Comparison of ENCODE assay signal across 15 cellular contexts in genomic region chr14:34596891-34597290, GRCh38. TPM values are rescaled to one million over a fixed set of nuclear protein-coding genes. Genes with fewer than 3 reads are reported as not detected.
DNase-seq lines count a peak whose midpoint lies in the region; ATAC-seq, FAIRE-seq and TF ChIP-seq lines count a peak whose summit lies in the region.
"Had no signal": no experiment of that assay in that cellular context is flagged by ENCODE, and none has a peak within 500 bp of the region (broad histone marks: within the 10 kb centered on the region; RNA-seq: fewer than 3 reads in every experiment).

No MANE protein-coding gene starts in this region.

- no peaks in the 10 kb centered on the region for H3K79me2 ChIP-seq in HepG2 (ENCODE audit: insufficient read depth, low read length)
- no peaks in the 10 kb centered on the region for H3K79me2 ChIP-seq in MM.1S (ENCODE audit: low read length)

- no peak overlapping the region for H3K27ac ChIP-seq in HEK293 (ENCODE audit: extremely low read depth, low read depth, low read length)
- H3K27ac ChIP-seq in HepG2 (ENCODE audit: extremely low read length, insufficient read depth, low read length): no peak overlapping the region
- no peak overlapping the region for H3K27ac ChIP-seq in MM.1S (ENCODE audit: low read length)
- H3K27ac ChIP-seq: 22Rv1; BLaER1 treated with 17β-estradiol and CSF1 and Interleukin-3, amounts not matched to agents 10 nM and 100 nM had no signal

- no peak; the same call in 2 of the 3 replicates for ATAC-seq in HepG2
- ATAC-seq in sciatic nerve: no peak
- ATAC-seq in HG03520 (IDR thresholded peaks at IDR 0.05; ENCODE audit: unreplicated experiment): no peak
- ATAC-seq in HG02852 (IDR thresholded peaks at IDR 0.05; ENCODE audit: unreplicated experiment): no peak
- ATAC-seq: HCT116 had no signal

- POLR2A ChIA-PET in HEK293 (lab: Yijun Ruan, JAX): no interaction called here
- POLR2A ChIA-PET in HepG2 (lab: Yijun Ruan, JAX): no interaction called here

- peak; percentile 26 for DNase-seq in activated CD8-positive, alpha-beta memory T cell treated with anti-CD3 and anti-CD28 coated beads, Interleukin-2, amount 50 U/mL, for 48 hours
- DNase-seq in activated CD8-positive, alpha-beta memory T cell treated with anti-CD3 and anti-CD28 coated beads, Interleukin-2, amount 50 U/mL, for 4 hours: no peak
- DNase-seq in HepG2 (ENCODE audit: low spot score) (no peak), sciatic nerve (ENCODE audit: low spot score) (peak; percentile 8), MM.1S (no peak)
- DNase-seq: AML-193; CD4-positive, CD25-positive, alpha-beta regulatory T cell; DMS53; GF-D8 had no signal

- H3K27me3 ChIP-seq in HepG2 (ENCODE audit: control insufficient read depth in 1 of 2, insufficient read depth in 2 of 2, low read length in 2 of 2) (no peaks in the 10 kb centered on the region), MM.1S (replicated peaks; ENCODE audit: insufficient read depth, low read length) (no peaks in the 10 kb centered on the region)
- H3K27me3 ChIP-seq: BLaER1 treated with 17β-estradiol and CSF1 and Interleukin-3, amounts not matched to agents 10 nM and 100 nM had no signal

- H3K4me3 ChIP-seq in HEK293 (ENCODE audit: low read depth, low read length): no peak overlapping the region
- H3K4me3 ChIP-seq in HepG2 (replicated peaks in 1 of 3; ENCODE audit: insufficient read depth in 1 of 3, low read depth in 2 of 3, low read length in 3 of 3): no peak overlapping the region
- H3K4me3 ChIP-seq in MM.1S (ENCODE audit: low read length): no peak overlapping the region
- H3K4me3 ChIP-seq: BLaER1 treated with 17β-estradiol and CSF1 and Interleukin-3, amounts not matched to agents 10 nM and 100 nM had no signal

- no peak for TF ChIP-seq POLR2A in HepG2 (IDR thresholded peaks at IDR 0.05; ENCODE audit: insufficient read depth in 1 of 2, low read depth in 2 of 2, low read length in 2 of 2)

- H3K4me2 ChIP-seq in HepG2 (ENCODE audit: low read depth, low read length) (no peak overlapping the region), MM.1S (ENCODE audit: low read depth, low read length) (no peak overlapping the region)
- H3K4me2 ChIP-seq: BLaER1 treated with 17β-estradiol and CSF1 and Interleukin-3, amounts not matched to agents 10 nM and 100 nM had no signal

- H4K20me1 ChIP-seq in HepG2 (ENCODE audit: insufficient read depth, low read length) (no peaks in the 10 kb centered on the region), MM.1S (ENCODE audit: insufficient read depth, low read length) (no peaks in the 10 kb centered on the region)

- FAIRE-seq in HepG2 (lab: Jason Lieb, UNC): no peak

- no TSS peak for BruUV-seq in HepG2 (replicated peaks; lab: Mats Ljungman, UMichigan)

- H3K9ac ChIP-seq in HepG2 (ENCODE audit: insufficient read depth, low read depth, low read length): no peak overlapping the region
- H3K9ac ChIP-seq in MM.1S (ENCODE audit: low read length): no peak overlapping the region
- H3K9ac ChIP-seq: BLaER1 treated with 17β-estradiol and CSF1 and Interleukin-3, amounts not matched to agents 10 nM and 100 nM had no signal

- H3K9me2 ChIP-seq in MM.1S (replicated peaks; ENCODE audit: insufficient read depth, low read length): no peaks in the 10 kb centered on the region

- H3K36me3 ChIP-seq in HEK293 (ENCODE audit: control insufficient read depth in 2 of 2, insufficient read depth in 1 of 2, low read length in 2 of 2): peaks cover 71 to 85% of the 10 kb centered on the region in 2 experiments
- H3K36me3 ChIP-seq in HepG2 (replicated peaks in 1 of 2; ENCODE audit: control insufficient read depth in 1 of 2, insufficient read depth in 2 of 2, low read length in 2 of 2): peaks cover 59 to 94% of the 10 kb centered on the region in 2 experiments
- H3K36me3 ChIP-seq in MM.1S (replicated peaks; ENCODE audit: insufficient read depth, low read length): no peaks in the 10 kb centered on the region; the same call in 1 of the 2 replicates

- CTCF ChIA-PET in HEK293 (lab: Yijun Ruan, JAX) (no interaction called here), HepG2 (lab: Yijun Ruan, JAX; ENCODE audit: low intra/inter-chr PET ratio, low total read pairs) (no interaction called here)

- TF ChIP-seq CTCF in HEK293 (tag by site-specific recombination; IDR thresholded peaks at IDR 0.05) (no peak), HepG2 (CRISPR knock-in tag; IDR thresholded peaks at IDR 0.05) (no peak), MM.1S (IDR thresholded peaks at IDR 0.05; ENCODE audit: low read length) (no peak)

- intact Hi-C loops in HepG2 (cut with micrococcal nuclease; ENCODE audit: unreplicated experiment): no loop called here
- intact Hi-C loops in sciatic nerve (cut with DNase I): no loop called here

- H3K4me1 ChIP-seq in HEK293 (ENCODE audit: control insufficient read depth, insufficient read depth, low read length) (no peaks in the 10 kb centered on the region), HepG2 (ENCODE audit: insufficient read depth, low read length) (no peaks in the 10 kb centered on the region), MM.1S (ENCODE audit: low read length) (no peaks in the 10 kb centered on the region)
- H3K4me1 ChIP-seq: BLaER1 treated with 17β-estradiol and CSF1 and Interleukin-3, amounts not matched to agents 10 nM and 100 nM had no signal

- no peak for TF ChIP-seq EP300 in HepG2 (IDR thresholded peaks at IDR 0.05; ENCODE audit: low read depth in 2 of 2, low read length in 2 of 2)
- no peak for TF ChIP-seq EP300 in HepG2 (CRISPR knock-in tag; IDR thresholded peaks at IDR 0.05; ENCODE audit: borderline replicate concordance)

- in situ Hi-C loops in HepG2 (cut with HindIII; ENCODE audit: extremely low pct_ligation_motif_present, low pct_unique_long_range_greater_than_20kb): no loop called here

- no peaks in the 10 kb centered on the region for H3F3A ChIP-seq in MM.1S (ENCODE audit: insufficient read depth, low read length)

- H2AFZ ChIP-seq in HepG2 (ENCODE audit: low read length): no peak overlapping the region
- H2AFZ ChIP-seq in MM.1S (ENCODE audit: low read length): no peak overlapping the region

- TF ChIP-seq RAD21 in HepG2 (CRISPR knock-in tag; IDR thresholded peaks at IDR 0.05): no peak

- WGBS in HepG2 (ENCODE audit: low lambda C conversion rate): 96% methylated on average over 3 of the region's 3 CpGs

- H3K9me3 ChIP-seq in HEK293 (ENCODE audit: control insufficient read depth, insufficient read depth, low read depth, low read length) (no peaks in the 10 kb centered on the region), HepG2 (ENCODE audit: low read length) (no peaks in the 10 kb centered on the region), MM.1S (replicated peaks; ENCODE audit: insufficient read depth, low read length) (no peaks in the 10 kb centered on the region)
- H3K9me3 ChIP-seq: BLaER1 treated with 17β-estradiol and CSF1 and Interleukin-3, amounts not matched to agents 10 nM and 100 nM had no signal

RNA-seq across cellular contexts. Expression of gene SNX6, which starts 33.1 kb away (rescaled TPM):
- 169 and 318 TPM in 2 replicates for total RNA-seq in HepG2 (2016; rRNA removed; fragmentation: Illumina TruSeq; extraction: Trizol)
- 67.9 and 79.2 TPM in 2 replicates for total RNA-seq in HepG2 (2016; cell fraction: cytosol; rRNA removed; fragmentation: Illumina TruSeq; extraction: Trizol; ENCODE audit: low read depth)
- total RNA-seq in HepG2 (2016; cell fraction: insoluble cytoplasmic fraction; rRNA removed; fragmentation: Illumina TruSeq; extraction: Trizol): 184 and 327 TPM in 2 replicates
- 78.6 and 93.2 TPM in 2 replicates for total RNA-seq in HepG2 (2016; cell fraction: membrane; rRNA removed; fragmentation: Illumina TruSeq; extraction: Trizol)
- 97.5 and 107 TPM in 2 replicates for total RNA-seq in HepG2 (2016; cell fraction: nucleus; rRNA removed; fragmentation: Illumina TruSeq; extraction: Trizol)
- polyA plus RNA-seq in HepG2 (2011; rRNA removed): 62.9 and 92.3 TPM in 2 replicates
- 74.8 and 134 TPM in 2 replicates for polyA plus RNA-seq in HepG2 (2011; cell fraction: cytosol; rRNA removed)
- polyA plus RNA-seq in HepG2 (2011; cell fraction: nucleus; rRNA removed): 34.5 and 35.1 TPM in 2 replicates
- 116 and 119 TPM in 2 replicates for polyA plus RNA-seq in HepG2 (2012)
- 18.7 and 19.1 TPM in 2 replicates for polyA plus RNA-seq in HepG2 (2016; cell fraction: cytosol; fragmentation: Illumina TruSeq; extraction: Trizol; ENCODE audit: low read depth)
- 235 and 273 TPM in 2 replicates for polyA plus RNA-seq in HepG2 (2016; cell fraction: insoluble cytoplasmic fraction; fragmentation: Illumina TruSeq; extraction: Trizol; ENCODE audit: low read depth)
- 37.8 and 44.2 TPM in 2 replicates for polyA plus RNA-seq in HepG2 (2016; cell fraction: membrane; fragmentation: Illumina TruSeq; extraction: Trizol; ENCODE audit: low read depth)
- 96.4 and 106 TPM in 2 replicates for polyA plus RNA-seq in HepG2 (2016; cell fraction: nucleus; fragmentation: Illumina TruSeq; extraction: Trizol; ENCODE audit: insufficient read depth, low read depth)
- 13.3 and 24.5 TPM in 2 replicates for polyA minus RNA-seq in HepG2 (2011; rRNA and poly(A)+ RNA removed; ENCODE audit: low replicate concordance)
- polyA minus RNA-seq in HepG2 (2011; cell fraction: cytosol; rRNA and poly(A)+ RNA removed): 61.6 and 73.7 TPM in 2 replicates
- 120 TPM in 2 replicates for polyA minus RNA-seq in HepG2 (2011; cell fraction: nucleus; rRNA and poly(A)+ RNA removed)
- total RNA-seq in sciatic nerve: 101 TPM

RNA-seq across cellular contexts. Expression of gene EAPP, which starts 57.4 kb away (rescaled TPM):
- total RNA-seq in HepG2 (2016; rRNA removed; fragmentation: Illumina TruSeq; extraction: Trizol) (110 and 163 TPM in 2 replicates), sciatic nerve (34.6 TPM)
- total RNA-seq in HepG2 (2016; cell fraction: cytosol; rRNA removed; fragmentation: Illumina TruSeq; extraction: Trizol; ENCODE audit: low read depth): 16.4 and 17.4 TPM in 2 replicates
- total RNA-seq in HepG2 (2016; cell fraction: insoluble cytoplasmic fraction; rRNA removed; fragmentation: Illumina TruSeq; extraction: Trizol): 111 and 170 TPM in 2 replicates
- 31.8 and 35.9 TPM in 2 replicates for total RNA-seq in HepG2 (2016; cell fraction: membrane; rRNA removed; fragmentation: Illumina TruSeq; extraction: Trizol)
- total RNA-seq in HepG2 (2016; cell fraction: nucleus; rRNA removed; fragmentation: Illumina TruSeq; extraction: Trizol): 50.7 and 59.2 TPM in 2 replicates
- 57.8 and 68.7 TPM in 2 replicates for polyA plus RNA-seq in HepG2 (2011; rRNA removed)
- polyA plus RNA-seq in HepG2 (2011; cell fraction: cytosol; rRNA removed): 33.0 and 55.6 TPM in 2 replicates
- polyA plus RNA-seq in HepG2 (2011; cell fraction: nucleus; rRNA removed): 13.9 and 18.7 TPM in 2 replicates
- polyA plus RNA-seq in HepG2 (2012): 52.5 and 74.2 TPM in 2 replicates
- polyA plus RNA-seq in HepG2 (2016; cell fraction: cytosol; fragmentation: Illumina TruSeq; extraction: Trizol; ENCODE audit: low read depth): 13.9 and 14.8 TPM in 2 replicates
- polyA plus RNA-seq in HepG2 (2016; cell fraction: insoluble cytoplasmic fraction; fragmentation: Illumina TruSeq; extraction: Trizol; ENCODE audit: low read depth): 142 and 152 TPM in 2 replicates
- polyA plus RNA-seq in HepG2 (2016; cell fraction: membrane; fragmentation: Illumina TruSeq; extraction: Trizol; ENCODE audit: low read depth): 22.0 and 26.2 TPM in 2 replicates
- 50.5 and 52.0 TPM in 2 replicates for polyA plus RNA-seq in HepG2 (2016; cell fraction: nucleus; fragmentation: Illumina TruSeq; extraction: Trizol; ENCODE audit: insufficient read depth, low read depth)
- polyA minus RNA-seq in HepG2 (2011; rRNA and poly(A)+ RNA removed; ENCODE audit: low replicate concordance): 11.0 and 20.1 TPM in 2 replicates
- 37.9 and 41.4 TPM in 2 replicates for polyA minus RNA-seq in HepG2 (2011; cell fraction: cytosol; rRNA and poly(A)+ RNA removed)
- polyA minus RNA-seq in HepG2 (2011; cell fraction: nucleus; rRNA and poly(A)+ RNA removed): 48.5 and 48.9 TPM in 2 replicates

Comparison
In these comparisons a context has a peak if more than half of its experiments do, and no peak if none do; other contexts are left out.
1. DNase-seq: peak in activated CD8-positive, alpha-beta memory T cell treated with anti-CD3 and anti-CD28 coated beads, Interleukin-2, amount 50 U/mL, for 48 hours (single experiment) and sciatic nerve (single experiment); none in activated CD8-positive, alpha-beta memory T cell treated with anti-CD3 and anti-CD28 coated beads, Interleukin-2, amount 50 U/mL, for 4 hours (single experiment), HepG2 (single experiment) and MM.1S (single experiment).